ENCODE assay signal across 13 cellular contexts in the genomic region with DNA sequence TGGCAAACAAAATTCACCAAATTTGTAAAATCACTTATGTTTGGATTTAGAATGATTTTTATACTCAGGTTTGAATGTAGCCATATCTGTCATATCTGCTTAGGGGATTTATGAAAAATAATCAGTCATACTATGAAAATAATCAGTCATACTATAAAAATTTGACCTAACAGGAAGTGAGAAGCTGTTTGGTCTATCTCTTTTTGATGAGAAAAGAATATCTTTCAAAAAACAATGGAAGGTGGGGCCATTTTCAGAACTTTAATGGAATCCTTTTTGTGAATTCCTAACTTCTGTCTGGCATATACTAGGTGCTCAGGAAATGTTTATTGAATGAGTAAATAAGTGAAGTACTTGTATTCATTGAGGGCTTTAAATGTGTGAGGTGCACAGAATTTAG.
"Had no signal": no experiment of that assay in that cellular context is flagged by ENCODE, and none has a peak within 500 bp of the region (broad histone marks: within the 10 kb centered on the region; RNA-seq: fewer than 3 reads in every experiment).

No MANE protein-coding gene starts in this region.

- H3K27me3 ChIP-seq: ovary, right lobe of liver had no signal

- H3K4me1 Mint-ChIP-seq: central memory CD8-positive, alpha-beta T cell; stimulated activated naive CD8-positive, alpha-beta T cell treated with anti-CD3 and anti-CD28 coated beads, Interleukin-15, amount 100 ng/mL, for 72 hours; T-cell had no signal

- H3K9me3 ChIP-seq: ovary, right lobe of liver had no signal

- H3K4me3 Mint-ChIP-seq: central memory CD8-positive, alpha-beta T cell; stimulated activated naive CD8-positive, alpha-beta T cell treated with anti-CD3 and anti-CD28 coated beads, Interleukin-15, amount 100 ng/mL, for 72 hours; T-cell; type B pancreatic cell had no signal

- H3K36me3 ChIP-seq: ovary, right lobe of liver had no signal

- H3K27me3 Mint-ChIP-seq: central memory CD8-positive, alpha-beta T cell; stimulated activated naive CD8-positive, alpha-beta T cell treated with anti-CD3 and anti-CD28 coated beads, Interleukin-15, amount 100 ng/mL, for 72 hours; T-cell; type B pancreatic cell had no signal

- H3K4me3 ChIP-seq: ovary, right lobe of liver had no signal

- DNase-seq: activated naive CD4-positive, alpha-beta T cell treated with anti-CD3 and anti-CD28 coated beads, Interleukin-2, amount 50 U/mL, for 16 hours; cortex of kidney; effector memory CD4-positive, alpha-beta T cell; hippocampal formation; kidney; ovary; right lobe of liver; stimulated activated naive CD8-positive, alpha-beta T cell treated with anti-CD3 and anti-CD28 coated beads, Interleukin-15, amount 100 ng/mL, for 72 hours; T-cell; T-helper 9 cell had no signal

- H3K27ac ChIP-seq: ovary, right lobe of liver had no signal

- H3K4me1 ChIP-seq: right lobe of liver had no signal

- H3K27ac Mint-ChIP-seq: stimulated activated naive CD8-positive, alpha-beta T cell treated with anti-CD3 and anti-CD28 coated beads, Interleukin-15, amount 100 ng/mL, for 72 hours; T-cell; type B pancreatic cell had no signal

- ATAC-seq: activated CD4-positive, CD25-positive, alpha-beta regulatory T cell treated with anti-CD3 and anti-CD28 coated beads, Interleukin-2, amount 50 U/mL, for 24 hours; right lobe of liver; stimulated activated naive CD8-positive, alpha-beta T cell treated with anti-CD3 and anti-CD28 coated beads, Interleukin-15, amount 100 ng/mL, for 72 hours; T-cell had no signal

- H3K9me3 Mint-ChIP-seq: central memory CD8-positive, alpha-beta T cell; type B pancreatic cell had no signal
